Comparison of ENCODE assay signal across 9 cellular contexts in genomic region chr10:46229144-46229563, GRCh38. TPM values are rescaled to one million over a fixed set of nuclear protein-coding genes. Genes with fewer than 3 reads are reported as not detected.
DNase-seq lines count a peak whose midpoint lies in the region; ATAC-seq and TF ChIP-seq lines count a peak whose summit lies in the region.
"Had no signal": no experiment of that assay in that cellular context is flagged by ENCODE, and none has a peak within 500 bp of the region (broad histone marks: within the 10 kb centered on the region; RNA-seq: fewer than 3 reads in every experiment).

No MANE protein-coding gene starts in this region.

- no peak overlapping the region for H2AFZ ChIP-seq in neural progenitor cell (replicated peaks)

- no peaks in the 10 kb centered on the region for H3K4me1 Mint-ChIP-seq in chondrocyte (ENCODE audit: low read depth)
- no peaks in the 10 kb centered on the region for H3K4me1 Mint-ChIP-seq in neural progenitor cell

- H3K9ac ChIP-seq in NT2/D1 (ENCODE audit: insufficient read length, low read depth) (no peak overlapping the region), neural progenitor cell (no peak overlapping the region)

- H3K36me3 ChIP-seq in NT2/D1 (ENCODE audit: insufficient read depth, insufficient read length, low read length): no peaks in the 10 kb centered on the region
- H3K36me3 ChIP-seq in neural progenitor cell: no peaks in the 10 kb centered on the region

- H3K79me2 ChIP-seq in neural progenitor cell (ENCODE audit: low read depth): no peaks in the 10 kb centered on the region

- no peaks in the 10 kb centered on the region for H3K9me3 Mint-ChIP-seq in chondrocyte (ENCODE audit: low read depth)
- H3K9me3 Mint-ChIP-seq in neural progenitor cell: peaks cover 3% of the 10 kb centered on the region

- H3K4me1 ChIP-seq in NT2/D1 (ENCODE audit: insufficient read depth, insufficient read length) (peaks cover 8% of the 10 kb centered on the region), neural progenitor cell (no peaks in the 10 kb centered on the region)

- H3K36me3 Mint-ChIP-seq in chondrocyte (ENCODE audit: low read depth): no peaks in the 10 kb centered on the region
- H3K36me3 Mint-ChIP-seq in neural progenitor cell: no peaks in the 10 kb centered on the region

- TF ChIP-seq CTCF in chondrocyte (IDR thresholded peaks at IDR 0.05) (peak; percentile 64), neural progenitor cell (IDR thresholded peaks at IDR 0.05) (peak; percentile 93)

- no peaks in the 10 kb centered on the region for H3F3A ChIP-seq in neural progenitor cell (ENCODE audit: low read depth)

- no peak overlapping the region for H3K4me2 ChIP-seq in neural progenitor cell

- H3K27ac Mint-ChIP-seq in chondrocyte (ENCODE audit: unreplicated experiment) (no peak overlapping the region), neural progenitor cell (no peak overlapping the region)

- no peak for ATAC-seq in HG03439 (IDR thresholded peaks at IDR 0.05; ENCODE audit: unreplicated experiment)
- no peak for ATAC-seq in GM21447 (IDR thresholded peaks at IDR 0.05; ENCODE audit: unreplicated experiment)

- H3K27ac ChIP-seq in neural progenitor cell: no peak overlapping the region

- H3K4me3 ChIP-seq in NT2/D1 (ENCODE audit: insufficient read length, low read depth) (no peak overlapping the region), neural progenitor cell (no peak overlapping the region)

- H3K4me3 Mint-ChIP-seq in chondrocyte (ENCODE audit: unreplicated experiment) (no peak overlapping the region), neural progenitor cell (no peak overlapping the region)
- H3K4me3 Mint-ChIP-seq: activated naive CD8-positive, alpha-beta T cell had no signal

- no peaks in the 10 kb centered on the region for H4K20me1 ChIP-seq in neural progenitor cell (ENCODE audit: low read depth)

- H3K27me3 Mint-ChIP-seq in chondrocyte (ENCODE audit: low read depth) (peaks cover 32% of the 10 kb centered on the region), neural progenitor cell (ENCODE audit: insufficient read depth, low read depth) (peaks cover 5% of the 10 kb centered on the region)
- H3K27me3 Mint-ChIP-seq: activated naive CD8-positive, alpha-beta T cell had no signal

- no peaks in the 10 kb centered on the region for H3K27me3 ChIP-seq in NT2/D1 (ENCODE audit: insufficient read depth, insufficient read length)
- no peaks in the 10 kb centered on the region for H3K27me3 ChIP-seq in neural progenitor cell

- peak; percentile 63 for DNase-seq in activated effector memory CD4-positive, alpha-beta T cell treated with anti-CD3 and anti-CD28 coated beads, Interleukin-2, amount 50 U/mL, for 16 hours
- no peak for DNase-seq in activated effector memory CD4-positive, alpha-beta T cell treated with Interleukin-2 at 50 U/mL for 16 hours
- DNase-seq in NT2/D1 (ENCODE audit: low read depth, low spot score): peak; percentile 23
- DNase-seq in chondrocyte (ENCODE audit: low spot score): no peak
- peak; percentile 78 for DNase-seq in neural progenitor cell (ENCODE audit: low spot score)
- no peak for DNase-seq in HPDE6-E6E7 (ENCODE audit: extremely low spot score)

- H3K9me3 ChIP-seq in NT2/D1 (ENCODE audit: insufficient read depth, low read length) (no peaks in the 10 kb centered on the region), neural progenitor cell (ENCODE audit: low read depth) (no peaks in the 10 kb centered on the region)

RNA-seq across cellular contexts. Expression of gene ANTXRL, which starts 57.6 kb away (rescaled TPM):
- total RNA-seq in chondrocyte (not detected in 3 replicates), neural progenitor cell (ENCODE audit: low replicate concordance) (not detected in 2 replicates)

Comparison
In these comparisons a context has a peak if more than half of its experiments do, and no peak if none do; other contexts are left out.
1. DNase-seq: peak in activated effector memory CD4-positive, alpha-beta T cell treated with anti-CD3 and anti-CD28 coated beads, Interleukin-2, amount 50 U/mL, for 16 hours (single experiment), NT2/D1 (single experiment) and neural progenitor cell (single experiment); none in activated effector memory CD4-positive, alpha-beta T cell treated with Interleukin-2 at 50 U/mL for 16 hours (single experiment), chondrocyte (single experiment) and HPDE6-E6E7 (single experiment).